1 cellular context compared by ENCODE assay signal in genomic region chrX:153766098-153766817, GRCh38.
A peak's percentile ranks its signal among the peaks of the same experiment; 100 is the strongest.
TF ChIP-seq lines count a peak whose summit lies in the region.

No MANE protein-coding gene starts in this region.

TF ChIP-seq in K562, 482 proteins besides CTCF, POLR2A, EP300 and RAD21 (continued from another document and continues in another):
- TF ChIP-seq PBX2 (CRISPR knock-in tag; IDR thresholded peaks at IDR 0.05; ENCODE audit: low read depth) (no peak), PBX2 (tag; conservative IDR thresholded peaks at IDR 0.05; ENCODE audit: low read depth) (no peak), ATF1 (CRISPR knock-in tag; IDR thresholded peaks at IDR 0.05) (no peak), ATF1 (tag; IDR thresholded peaks at IDR 0.05) (no peak; the same call in none of the 2 replicates), ZNF518B (CRISPR knock-in tag; IDR thresholded peaks at IDR 0.05) (no peak), TCF7L2 (IDR thresholded peaks at IDR 0.05; ENCODE audit: low read depth, low read length) (no peak), STAT6 (CRISPR knock-in tag; IDR thresholded peaks at IDR 0.05) (no peak), NR2F6 (CRISPR knock-in tag; IDR thresholded peaks at IDR 0.05) (no peak), SMAD1 (IDR thresholded peaks at IDR 0.05; ENCODE audit: low read depth, low read length, partially characterized antibody) (peak; percentile 9), NCOA1 (IDR thresholded peaks at IDR 0.05; ENCODE audit: low read depth) (no peak), ZNF586 (CRISPR knock-in tag; conservative IDR thresholded peaks at IDR 0.05) (no peak), STAG1 (CRISPR knock-in tag; IDR thresholded peaks at IDR 0.05; ENCODE audit: borderline replicate concordance) (no peak), ZNF12 (CRISPR knock-in tag; IDR thresholded peaks at IDR 0.05) (no peak), BRCA1 (IDR thresholded peaks at IDR 0.05) (no peak), BRCA1 (CRISPR knock-in tag; IDR thresholded peaks at IDR 0.05) (no peak), NFE2L1 (tag; IDR thresholded peaks at IDR 0.05; ENCODE audit: borderline replicate concordance, low read depth) (no peak), ZFP30 (CRISPR knock-in tag; IDR thresholded peaks at IDR 0.05; ENCODE audit: borderline replicate concordance) (no peak), TBL1XR1 (IDR thresholded peaks at IDR 0.05; ENCODE audit: low read length in 2 of 2) (no peak), ZBTB34 (CRISPR knock-in tag; IDR thresholded peaks at IDR 0.05) (no peak), PRMT5 (CRISPR knock-in tag; IDR thresholded peaks at IDR 0.05) (no peak), ZNF280A (IDR thresholded peaks at IDR 0.05; ENCODE audit: low read depth, partially characterized antibody) (no peak), ZNF3 (CRISPR knock-in tag; IDR thresholded peaks at IDR 0.05) (no peak), RFX7 (CRISPR knock-in tag; IDR thresholded peaks at IDR 0.05) (no peak), NR4A1 (CRISPR knock-in tag; IDR thresholded peaks at IDR 0.05) (no peak), NR4A1 (tag; IDR thresholded peaks at IDR 0.05) (0 out of 2 replicates have a peak, but pooled peaks have one; percentile 52), KLF1 (tag; IDR thresholded peaks at IDR 0.05) (no peak), ZNF436 (CRISPR knock-in tag; IDR thresholded peaks at IDR 0.05) (no peak), ZHX1 (conservative IDR thresholded peaks at IDR 0.05; ENCODE audit: low read length) (no peak), BDP1 (IDR thresholded peaks at IDR 0.05; ENCODE audit: insufficient read depth, insufficient read length) (no peak), SMAD3 (CRISPR knock-in tag; conservative IDR thresholded peaks at IDR 0.05) (no peak), POLR2G (IDR thresholded peaks at IDR 0.05; ENCODE audit: low read depth, low read length) (peak; percentile 72), NFXL1 (CRISPR knock-in tag; IDR thresholded peaks at IDR 0.05) (no peak), NKRF (IDR thresholded peaks at IDR 0.05; ENCODE audit: borderline replicate concordance) (no peak), ZNF174 (CRISPR knock-in tag; IDR thresholded peaks at IDR 0.05) (no peak), NCOA4 (IDR thresholded peaks at IDR 0.05; ENCODE audit: partially characterized antibody) (no peak), LARP7 (IDR thresholded peaks at IDR 0.05) (no peak), ZFPM2 (CRISPR knock-in tag; IDR thresholded peaks at IDR 0.05) (no peak), ZBTB12 (CRISPR knock-in tag; IDR thresholded peaks at IDR 0.05) (no peak), PHB2 (IDR thresholded peaks at IDR 0.05; ENCODE audit: low read depth) (no peak), SIN3A (IDR thresholded peaks at IDR 0.05; ENCODE audit: borderline replicate concordance in 2 of 2, control insufficient read depth in 1 of 2, low read depth in 2 of 2, low read length in 2 of 2) (no peak; a peak in 1 of 4 replicates), ZC3H8 (IDR thresholded peaks at IDR 0.05) (no peak), ID3 (CRISPR knock-in tag; IDR thresholded peaks at IDR 0.05) (no peak), ID3 (tag; IDR thresholded peaks at IDR 0.05) (no peak), USF1 (CRISPR knock-in tag; IDR thresholded peaks at IDR 0.05) (0 out of 2 replicates have a peak, but pooled peaks have one; percentile 11)
